In the genomic region with DNA sequence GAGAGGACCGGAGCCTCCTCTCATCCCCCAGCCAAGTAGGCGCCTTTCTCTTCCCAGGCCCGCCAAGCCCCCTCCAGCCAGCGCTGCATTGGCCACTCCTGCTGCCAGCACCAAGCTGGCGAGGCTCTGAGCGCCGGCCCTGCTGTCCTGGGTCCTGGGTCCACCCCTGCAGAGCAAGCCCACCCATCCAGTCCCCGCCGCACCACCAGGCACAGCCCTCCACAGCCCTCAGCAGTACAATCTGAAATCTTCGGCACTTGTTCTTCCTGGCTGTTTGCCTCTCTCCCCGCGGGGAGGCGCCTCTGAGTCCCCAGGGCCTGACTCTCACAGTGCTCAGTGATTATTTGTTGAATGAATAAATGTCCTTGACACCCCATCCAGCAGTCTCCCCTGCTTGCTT, we compare ENCODE assay signal across 16 cellular contexts.
DNase-seq lines count a peak whose midpoint lies in the region; ATAC-seq and TF ChIP-seq lines count a peak whose summit lies in the region.
"Had no signal": no experiment of that assay in that cellular context is flagged by ENCODE, and none has a peak within 500 bp of the region (broad histone marks: within the 10 kb centered on the region; RNA-seq: fewer than 3 reads in every experiment).

No MANE protein-coding gene starts in this region.

- no peak overlapping the region for H2BK20ac ChIP-seq in H9 (ENCODE audit: low read depth, low read length, poor library complexity, severe bottlenecking)

- H3K23me2 ChIP-seq in H9 (ENCODE audit: insufficient read length, low read depth, low read length, poor library complexity, severe bottlenecking): no peaks in the 10 kb centered on the region

- no peaks in the 10 kb centered on the region for H3K4me1 Mint-ChIP-seq in H9
- H3K4me1 Mint-ChIP-seq in endodermal cell: peaks cover 21% of the 10 kb centered on the region
- no peaks in the 10 kb centered on the region for H3K4me1 Mint-ChIP-seq in stimulated activated memory B cell treated with anti-CD40 and anti-IgM and Interleukin-4, amounts not matched to agents 10 μg/mL and 1 μg/mL and 100 μg/mL, for 72 hours
- H3K4me1 Mint-ChIP-seq in activated T-cell treated with anti-CD3 and anti-CD28 coated beads, Interleukin-2, amount 50 U/mL, for 72 hours (ENCODE audit: low read depth): no peaks in the 10 kb centered on the region
- H3K4me1 Mint-ChIP-seq in activated T-cell treated with anti-CD3 and anti-CD28 coated beads, Interleukin-2, amount 50 U/mL, for 4 hours (ENCODE audit: low read depth): no peaks in the 10 kb centered on the region

- H3K27me3 ChIP-seq in H9 (ENCODE audit: insufficient read depth, low read length) (no peaks in the 10 kb centered on the region), OCI-LY1 (ENCODE audit: insufficient read depth, low read length) (no peaks in the 10 kb centered on the region), endodermal cell (ENCODE audit: control insufficient read depth, insufficient read depth, low read length, poor library complexity, severe bottlenecking) (no peaks in the 10 kb centered on the region)
- H3K27me3 ChIP-seq: BLaER1, Peyer's patch had no signal

- DNase-seq in H9: peak; percentile 61
- DNase-seq in endodermal cell: peak; percentile 60
- no peak for DNase-seq in foreskin melanocyte
- no peak for DNase-seq in activated T-cell treated with anti-CD3 and anti-CD28 coated beads, Interleukin-2, amount 50 U/mL, for 72 hours
- DNase-seq in activated T-cell treated with anti-CD3 and anti-CD28 coated beads, Interleukin-2, amount 50 U/mL, for 4 hours: no peak
- DNase-seq: DMS153, EL, H7, IMR-90, MV-4-11, NCI-H1436 treated with DMSO at 0.1 percent for 48 hours, Peyer's patch, SHP77 had no signal

- no peak overlapping the region for H2BK12ac ChIP-seq in H9 (ENCODE audit: insufficient read length, low read depth, low read length)

- H3F3A ChIP-seq in OCI-LY1 (ENCODE audit: insufficient read depth, low read length): no peaks in the 10 kb centered on the region

- H3K9me3 Mint-ChIP-seq in H9: peaks cover 7 to 15% of the 10 kb centered on the region in 2 experiments; a peak in 3 of 5 replicates
- peaks cover 18% of the 10 kb centered on the region for H3K9me3 Mint-ChIP-seq in endodermal cell
- H3K9me3 Mint-ChIP-seq in stimulated activated memory B cell treated with anti-CD40 and anti-IgM and Interleukin-4, amounts not matched to agents 10 μg/mL and 1 μg/mL and 100 μg/mL, for 72 hours: peaks cover 3% of the 10 kb centered on the region
- H3K9me3 Mint-ChIP-seq in activated T-cell treated with anti-CD3 and anti-CD28 coated beads, Interleukin-2, amount 50 U/mL, for 72 hours: peaks cover 0 to 2% of the 10 kb centered on the region in 2 donors
- H3K9me3 Mint-ChIP-seq in activated T-cell treated with anti-CD3 and anti-CD28 coated beads, Interleukin-2, amount 50 U/mL, for 4 hours: no peaks in the 10 kb centered on the region

- H3K14ac ChIP-seq in H9 (ENCODE audit: insufficient read depth, low read length): no peak overlapping the region

- H2BK5ac ChIP-seq in H9 (ENCODE audit: insufficient read length, low read length): no peak overlapping the region

- ATAC-seq in stimulated activated memory B cell treated with anti-CD40 and anti-IgM and Interleukin-4, amounts not matched to agents 10 μg/mL and 1 μg/mL and 100 μg/mL, for 72 hours: peak; percentile 22
- no peak for ATAC-seq in activated T-cell treated with anti-CD3 and anti-CD28 coated beads, Interleukin-2, amount 50 U/mL, for 72 hours (replicated peaks in 1 of 2)
- ATAC-seq in activated T-cell treated with anti-CD3 and anti-CD28 coated beads, Interleukin-2, amount 50 U/mL, for 4 hours: no peak

- H3K27ac Mint-ChIP-seq in H9 (no peak overlapping the region; a peak in 1 of 7 replicates), endodermal cell (no peak overlapping the region)
- no peak overlapping the region for H3K27ac Mint-ChIP-seq in stimulated activated memory B cell treated with anti-CD40 and anti-IgM and Interleukin-4, amounts not matched to agents 10 μg/mL and 1 μg/mL and 100 μg/mL, for 72 hours
- no peak overlapping the region for H3K27ac Mint-ChIP-seq in activated T-cell treated with anti-CD3 and anti-CD28 coated beads, Interleukin-2, amount 50 U/mL, for 72 hours

- H2AK5ac ChIP-seq in H9 (ENCODE audit: insufficient read length, low read length): no peak overlapping the region

- no CpG with 5 or more reads among the region's 13 CpGs for WGBS in H9 (ENCODE audit: extremely low coverage, insufficient read length, low lambda C conversion rate)
- WGBS in endodermal cell (ENCODE audit: insufficient coverage in 1 of 2, insufficient read length in 1 of 2), 2 experiments: 84% methylated on average over 13 of the region's 13 CpGs; no CpG with 5 or more reads in 1 of the 2 experiments

- H3K9ac ChIP-seq in H9 (ENCODE audit: extremely low read depth, insufficient read length, low read length): no peak overlapping the region
- H3K9ac ChIP-seq in OCI-LY1 (ENCODE audit: low read length): no peak overlapping the region
- H3K9ac ChIP-seq in endodermal cell (ENCODE audit: extremely low read depth, low read length, poor library complexity, severe bottlenecking): no peak overlapping the region
- H3K9ac ChIP-seq: BLaER1 had no signal

- no peak overlapping the region for H3K4me3 Mint-ChIP-seq in H9
- no peak overlapping the region for H3K4me3 Mint-ChIP-seq in endodermal cell
- H3K4me3 Mint-ChIP-seq in stimulated activated memory B cell treated with anti-CD40 and anti-IgM and Interleukin-4, amounts not matched to agents 10 μg/mL and 1 μg/mL and 100 μg/mL, for 72 hours: no peak overlapping the region
- no peak overlapping the region for H3K4me3 Mint-ChIP-seq in activated T-cell treated with anti-CD3 and anti-CD28 coated beads, Interleukin-2, amount 50 U/mL, for 72 hours
- H3K4me3 Mint-ChIP-seq in activated T-cell treated with anti-CD3 and anti-CD28 coated beads, Interleukin-2, amount 50 U/mL, for 4 hours: no peak overlapping the region

- H4K8ac ChIP-seq in H9 (replicated peaks; ENCODE audit: insufficient read length, low read depth, low read length): no peak overlapping the region

- H3K79me2 ChIP-seq in H9 (ENCODE audit: insufficient read depth, low read length) (no peaks in the 10 kb centered on the region), OCI-LY1 (ENCODE audit: insufficient read depth, low read length) (no peaks in the 10 kb centered on the region)

- H4K20me1 ChIP-seq in H9 (ENCODE audit: control insufficient read depth, insufficient read depth, insufficient read length) (no peaks in the 10 kb centered on the region), OCI-LY1 (ENCODE audit: insufficient read depth, low read length) (no peaks in the 10 kb centered on the region)
- H4K20me1 ChIP-seq: BLaER1 had no signal

- TF ChIP-seq CTCF in H9 (conservative IDR thresholded peaks at IDR 0.05) (peak; percentile 45; the same call in 2 of the 3 replicates), OCI-LY1 (IDR thresholded peaks at IDR 0.05; ENCODE audit: low read length) (peak; percentile 39; the same call in 1 of the 2 replicates), endodermal cell (conservative IDR thresholded peaks at IDR 0.05) (peak; percentile 46)

- no peak overlapping the region for H3K23ac ChIP-seq in H9 (ENCODE audit: insufficient read length, low read depth, low read length)

- H3K4me2 ChIP-seq in H9 (ENCODE audit: insufficient read depth, insufficient read length, low read length) (no peak overlapping the region), OCI-LY1 (ENCODE audit: low read length) (no peak overlapping the region)
- H3K4me2 ChIP-seq: BLaER1 had no signal

- H3K4me3 ChIP-seq in OCI-LY1 (ENCODE audit: low read depth, low read length, poor library complexity, severe bottlenecking): no peak overlapping the region
- no peak overlapping the region for H3K4me3 ChIP-seq in endodermal cell (ENCODE audit: low read length)
- H3K4me3 ChIP-seq: BLaER1, Peyer's patch had no signal

- H3K36me3 Mint-ChIP-seq in H9 (ENCODE audit: insufficient read depth in 1 of 3, low read depth in 3 of 3) (peaks cover 0 to 11% (median 2%) of the 10 kb centered on the region in 3 experiments; a peak in 4 of 7 replicates), endodermal cell (ENCODE audit: low read depth) (peaks cover 3% of the 10 kb centered on the region)
- no peaks in the 10 kb centered on the region for H3K36me3 Mint-ChIP-seq in stimulated activated memory B cell treated with anti-CD40 and anti-IgM and Interleukin-4, amounts not matched to agents 10 μg/mL and 1 μg/mL and 100 μg/mL, for 72 hours
- no peaks in the 10 kb centered on the region for H3K36me3 Mint-ChIP-seq in activated T-cell treated with anti-CD3 and anti-CD28 coated beads, Interleukin-2, amount 50 U/mL, for 72 hours (ENCODE audit: insufficient read depth in 2 of 2)
- H3K36me3 Mint-ChIP-seq in activated T-cell treated with anti-CD3 and anti-CD28 coated beads, Interleukin-2, amount 50 U/mL, for 4 hours (ENCODE audit: insufficient read depth): no peaks in the 10 kb centered on the region

- H3K27ac ChIP-seq in H9 (ENCODE audit: insufficient read length, low read depth, low read length): no peak overlapping the region
- H3K27ac ChIP-seq in OCI-LY1 (ENCODE audit: low read depth, low read length, poor library complexity, severe bottlenecking): no peak overlapping the region
- no peak overlapping the region for H3K27ac ChIP-seq in endodermal cell (ENCODE audit: low read depth, low read length)
- H3K27ac ChIP-seq: BLaER1, Peyer's patch had no signal

- H3K9me2 ChIP-seq in OCI-LY1 (ENCODE audit: low read depth, low read length): no peaks in the 10 kb centered on the region

- H3K27me3 Mint-ChIP-seq in H9 (ENCODE audit: low read depth) (no peaks in the 10 kb centered on the region; the same call in 1 of the 2 replicates), endodermal cell (ENCODE audit: insufficient read depth) (peaks cover 4% of the 10 kb centered on the region)
- H3K27me3 Mint-ChIP-seq in stimulated activated memory B cell treated with anti-CD40 and anti-IgM and Interleukin-4, amounts not matched to agents 10 μg/mL and 1 μg/mL and 100 μg/mL, for 72 hours: peaks cover 17% of the 10 kb centered on the region
- peaks cover 9% of the 10 kb centered on the region for H3K27me3 Mint-ChIP-seq in activated T-cell treated with anti-CD3 and anti-CD28 coated beads, Interleukin-2, amount 50 U/mL, for 72 hours (ENCODE audit: low read depth)
- H3K27me3 Mint-ChIP-seq in activated T-cell treated with anti-CD3 and anti-CD28 coated beads, Interleukin-2, amount 50 U/mL, for 4 hours (ENCODE audit: low read depth): peaks cover 5% of the 10 kb centered on the region

- no peak overlapping the region for H2BK120ac ChIP-seq in H9 (ENCODE audit: low read depth, low read length, poor library complexity, severe bottlenecking)

- no peaks in the 10 kb centered on the region for H3K9me3 ChIP-seq in H9 (ENCODE audit: control insufficient read depth, low read depth, low read length)
- H3K9me3 ChIP-seq in OCI-LY1 (ENCODE audit: low read length): no peaks in the 10 kb centered on the region
- peaks cover 9% of the 10 kb centered on the region for H3K9me3 ChIP-seq in endodermal cell (ENCODE audit: control insufficient read depth, low read length)
- H3K9me3 ChIP-seq: Peyer's patch had no signal

- H3K79me1 ChIP-seq in H9 (ENCODE audit: insufficient read depth, low read depth, low read length, poor library complexity, severe bottlenecking): no peaks in the 10 kb centered on the region

- no peaks in the 10 kb centered on the region for H3K4me1 ChIP-seq in H9 (ENCODE audit: insufficient read depth, low read length)
- no peaks in the 10 kb centered on the region for H3K4me1 ChIP-seq in OCI-LY1 (ENCODE audit: insufficient read depth, low read length, severe bottlenecking)
- peaks cover 14% of the 10 kb centered on the region for H3K4me1 ChIP-seq in endodermal cell (ENCODE audit: control insufficient read depth, insufficient read depth, low read length)
- H3K4me1 ChIP-seq: BLaER1, Peyer's patch had no signal

- H3T11ph ChIP-seq in H9 (ENCODE audit: low read length): no peak overlapping the region

- H2AFZ ChIP-seq in H9 (ENCODE audit: low read length) (no peak overlapping the region), OCI-LY1 (ENCODE audit: low read length) (no peak overlapping the region)

- H3K56ac ChIP-seq in H9 (ENCODE audit: insufficient read length, low read depth, low read length): no peak overlapping the region

- no peak overlapping the region for H3K4ac ChIP-seq in H9 (ENCODE audit: low read depth, low read length)

- H3K36me3 ChIP-seq in OCI-LY1 (ENCODE audit: insufficient read depth, low read length) (no peaks in the 10 kb centered on the region), endodermal cell (ENCODE audit: control insufficient read depth, insufficient read depth, low read length) (no peaks in the 10 kb centered on the region)
- H3K36me3 ChIP-seq: BLaER1, Peyer's patch had no signal

- no peak overlapping the region for H4K5ac ChIP-seq in H9 (ENCODE audit: insufficient read length, low read depth, low read length)

- H3K18ac ChIP-seq in H9 (ENCODE audit: insufficient read length, low read depth, low read length): no peak overlapping the region

- no peak overlapping the region for H4K91ac ChIP-seq in H9 (ENCODE audit: insufficient read length, low read depth, low read length)

- no peak overlapping the region for H2BK15ac ChIP-seq in H9 (ENCODE audit: low read depth, low read length)

Comparison
In these comparisons a context has a peak if more than half of its experiments do, and no peak if none do; other contexts are left out.
1. DNase-seq: peak in H9 (single experiment) and endodermal cell (single experiment); none in foreskin melanocyte (single experiment), activated T-cell treated with anti-CD3 and anti-CD28 coated beads, Interleukin-2, amount 50 U/mL, for 72 hours (0 of 2) and activated T-cell treated with anti-CD3 and anti-CD28 coated beads, Interleukin-2, amount 50 U/mL, for 4 hours (single experiment).
2. Peak in every context shown above with its lines, with median percentiles within 50 percentile points of each other: CTCF ChIP-seq.